In the genomic region with DNA sequence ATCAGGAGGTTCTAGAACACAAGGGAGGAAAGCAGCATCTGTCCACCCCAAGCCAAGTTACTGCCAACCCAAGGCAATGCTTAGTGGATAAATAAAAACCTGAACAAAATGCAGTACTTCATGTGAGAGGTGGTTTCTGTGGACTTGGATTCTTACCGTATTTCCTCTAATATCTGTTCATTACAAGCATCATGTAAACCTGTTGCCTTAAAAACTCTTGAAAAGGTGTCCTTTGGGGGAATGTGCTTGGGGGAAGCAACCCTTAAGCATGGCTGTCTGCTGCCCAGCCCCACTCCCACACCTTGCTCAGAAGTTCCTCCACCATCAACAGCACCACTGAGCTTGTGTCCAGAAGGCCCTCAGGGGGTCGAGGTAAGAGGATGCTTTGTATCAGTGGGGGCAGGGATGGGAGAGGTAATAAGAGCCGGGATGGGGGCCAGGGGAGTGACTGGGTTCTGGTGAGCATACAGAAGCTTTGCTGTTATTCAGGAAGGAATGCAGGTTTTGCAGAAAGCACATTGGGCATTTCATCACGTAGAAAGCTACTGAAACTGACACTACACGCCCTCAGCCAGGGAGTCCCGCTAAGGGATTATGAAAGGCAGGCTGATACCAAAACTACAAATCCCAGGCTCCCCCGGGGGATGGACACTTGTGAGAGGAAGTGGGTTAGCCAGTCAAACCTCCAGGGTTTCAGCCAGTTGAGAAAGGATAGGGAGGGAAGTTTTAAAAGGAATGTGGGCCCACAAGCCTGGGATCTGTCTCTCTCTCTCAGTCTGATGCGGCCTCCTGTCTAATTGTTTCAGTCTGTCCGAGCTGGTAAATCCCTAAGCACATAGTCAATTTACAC, we compare ENCODE assay signal across 11 cellular contexts. TPM values are rescaled to one million over a fixed set of nuclear protein-coding genes. Genes with fewer than 3 reads are reported as not detected.
DNase-seq lines count a peak whose midpoint lies in the region; ATAC-seq and TF ChIP-seq lines count a peak whose summit lies in the region.
"Had no signal": no experiment of that assay in that cellular context is flagged by ENCODE, and none has a peak within 500 bp of the region (broad histone marks: within the 10 kb centered on the region; RNA-seq: fewer than 3 reads in every experiment).

No MANE protein-coding gene starts in this region.

- WGBS in transverse colon (ENCODE audit: low coverage in 1 of 2), 2 donors: 56 to 69% methylated on average over 6 to 9 of the region's 9 CpGs

- no peak for ATAC-seq in esophagus mucosa

- CTCF ChIA-PET in activated naive CD4-positive, alpha-beta T cell treated with anti-CD3 and anti-CD28 coated beads, Interleukin-2, amount 10 ng/mL, durations not matched to agents 7 days and 5 days (lab: Charles Lee): no interaction called here

- H3K4me1 ChIP-seq in transverse colon: no peaks in the 10 kb centered on the region

- peaks cover 41% of the 10 kb centered on the region for H3K36me3 Mint-ChIP-seq in activated naive CD4-positive, alpha-beta T cell treated with anti-CD3 and anti-CD28 coated beads, Interleukin-2, amount 10 ng/mL, durations not matched to agents 7 days and 5 days
- peaks cover 21% of the 10 kb centered on the region for H3K36me3 Mint-ChIP-seq in activated CD4-positive, alpha-beta T cell treated with anti-CD3 and anti-CD28 coated beads, Interleukin-2, amount 10 ng/mL, durations not matched to agents 24 days and 14 days (ENCODE audit: low read depth)

- H3K9me3 Mint-ChIP-seq in activated naive CD4-positive, alpha-beta T cell treated with anti-CD3 and anti-CD28 coated beads, Interleukin-2, amount 10 ng/mL, durations not matched to agents 7 days and 5 days: no peaks in the 10 kb centered on the region
- H3K9me3 Mint-ChIP-seq in activated CD4-positive, alpha-beta T cell treated with anti-CD3 and anti-CD28 coated beads, Interleukin-2, amount 10 ng/mL, durations not matched to agents 24 days and 14 days: no peaks in the 10 kb centered on the region

- TF ChIP-seq POLR2A in transverse colon (IDR thresholded peaks at IDR 0.05): no peak

- TF ChIP-seq CTCF in transverse colon (IDR thresholded peaks at IDR 0.05): no peak

- no peak overlapping the region for H3K4me3 ChIP-seq in transverse colon
- H3K4me3 ChIP-seq: BLaER1 treated with 17β-estradiol and CSF1 and Interleukin-3, amounts not matched to agents 10 nM and 100 nM; thoracic aorta had no signal

- intact Hi-C loops in transverse colon (cut with DNase I; ENCODE audit: low total_unique reads): no loop called here
- intact Hi-C loops in activated CD4-positive, alpha-beta T cell treated with anti-CD3 and anti-CD28 coated beads, Interleukin-2, amount 10 ng/mL, durations not matched to agents 24 days and 14 days (cut with micrococcal nuclease): no loop called here

- H3K9me3 ChIP-seq in transverse colon: no peaks in the 10 kb centered on the region
- H3K9me3 ChIP-seq: BLaER1 treated with 17β-estradiol and CSF1 and Interleukin-3, amounts not matched to agents 10 nM and 100 nM; thoracic aorta had no signal

- peak; percentile 18 to 55 for DNase-seq in NCI-H524 (lab: John Stamatoyannopoulos, UW)
- DNase-seq in NCI-H524 treated with DMSO at 0.1 percent for 48 hours (lab: John Stamatoyannopoulos, UW): no peak
- DNase-seq in amniotic stem cell (lab: John Stamatoyannopoulos, UW): peak; percentile 64
- DNase-seq in iPS-NIHi11 (ENCODE audit: low spot score): peak; percentile 82
- DNase-seq in transverse colon: peak; percentile 19
- no peak for DNase-seq in activated naive CD4-positive, alpha-beta T cell treated with anti-CD3 and anti-CD28 coated beads, Interleukin-2, amount 10 ng/mL, durations not matched to agents 7 days and 5 days
- no peak for DNase-seq in activated CD4-positive, alpha-beta T cell treated with anti-CD3 and anti-CD28 coated beads, Interleukin-2, amount 10 ng/mL, durations not matched to agents 24 days and 14 days

- H3K27ac ChIP-seq in transverse colon: no peak overlapping the region
- H3K27ac ChIP-seq: BLaER1 treated with 17β-estradiol and CSF1 and Interleukin-3, amounts not matched to agents 10 nM and 100 nM; thoracic aorta had no signal

- no peaks in the 10 kb centered on the region for H3K27me3 Mint-ChIP-seq in activated naive CD4-positive, alpha-beta T cell treated with anti-CD3 and anti-CD28 coated beads, Interleukin-2, amount 10 ng/mL, durations not matched to agents 7 days and 5 days
- H3K27me3 Mint-ChIP-seq in activated CD4-positive, alpha-beta T cell treated with anti-CD3 and anti-CD28 coated beads, Interleukin-2, amount 10 ng/mL, durations not matched to agents 24 days and 14 days: no peaks in the 10 kb centered on the region

- TF ChIP-seq EP300 in transverse colon (IDR thresholded peaks at IDR 0.05; ENCODE audit: low read depth): no peak

- no peaks in the 10 kb centered on the region for H3K36me3 ChIP-seq in transverse colon
- H3K36me3 ChIP-seq: thoracic aorta had no signal

- no peaks in the 10 kb centered on the region for H3K4me1 Mint-ChIP-seq in activated naive CD4-positive, alpha-beta T cell treated with anti-CD3 and anti-CD28 coated beads, Interleukin-2, amount 10 ng/mL, durations not matched to agents 7 days and 5 days
- peaks cover 4% of the 10 kb centered on the region for H3K4me1 Mint-ChIP-seq in activated CD4-positive, alpha-beta T cell treated with anti-CD3 and anti-CD28 coated beads, Interleukin-2, amount 10 ng/mL, durations not matched to agents 24 days and 14 days

- in situ Hi-C loops in transverse colon (cut with MboI; ENCODE audit: low pct_ligation_motif_present in 1 of 4, low pct_unique_long_range_greater_than_20kb in 1 of 4, low sequenced_read_pairs in 3 of 4): no loop called here

- H3K4me3 Mint-ChIP-seq in activated naive CD4-positive, alpha-beta T cell treated with anti-CD3 and anti-CD28 coated beads, Interleukin-2, amount 10 ng/mL, durations not matched to agents 7 days and 5 days: no peak overlapping the region
- H3K4me3 Mint-ChIP-seq in activated CD4-positive, alpha-beta T cell treated with anti-CD3 and anti-CD28 coated beads, Interleukin-2, amount 10 ng/mL, durations not matched to agents 24 days and 14 days: no peak overlapping the region

- H3K27me3 ChIP-seq in transverse colon: no peaks in the 10 kb centered on the region
- H3K27me3 ChIP-seq: BLaER1 treated with 17β-estradiol and CSF1 and Interleukin-3, amounts not matched to agents 10 nM and 100 nM had no signal

- no peak overlapping the region for H3K27ac Mint-ChIP-seq in activated naive CD4-positive, alpha-beta T cell treated with anti-CD3 and anti-CD28 coated beads, Interleukin-2, amount 10 ng/mL, durations not matched to agents 7 days and 5 days
- no peak overlapping the region for H3K27ac Mint-ChIP-seq in activated CD4-positive, alpha-beta T cell treated with anti-CD3 and anti-CD28 coated beads, Interleukin-2, amount 10 ng/mL, durations not matched to agents 24 days and 14 days

RNA-seq across cellular contexts. Expression of a gene that starts 52.0 kb away (rescaled TPM):
- not detected for total RNA-seq in transverse colon
- total RNA-seq in activated CD4-positive, alpha-beta T cell treated with anti-CD3 and anti-CD28 coated beads, Interleukin-2, amount 10 ng/mL, durations not matched to agents 24 days and 14 days: not detected in 2 replicates
- total RNA-seq in esophagus mucosa: not detected
- total RNA-seq: mesenteric fat pad had no signal

Comparison
In these comparisons a context has a peak if more than half of its experiments do, and no peak if none do; other contexts are left out.
1. DNase-seq: peak in NCI-H524 (2 of 2), amniotic stem cell (single experiment), iPS-NIHi11 (single experiment) and transverse colon (single experiment); none in NCI-H524 treated with DMSO at 0.1 percent for 48 hours (single experiment), activated naive CD4-positive, alpha-beta T cell treated with anti-CD3 and anti-CD28 coated beads, Interleukin-2, amount 10 ng/mL, durations not matched to agents 7 days and 5 days (single experiment) and activated CD4-positive, alpha-beta T cell treated with anti-CD3 and anti-CD28 coated beads, Interleukin-2, amount 10 ng/mL, durations not matched to agents 24 days and 14 days (single experiment).